In the genomic region with DNA sequence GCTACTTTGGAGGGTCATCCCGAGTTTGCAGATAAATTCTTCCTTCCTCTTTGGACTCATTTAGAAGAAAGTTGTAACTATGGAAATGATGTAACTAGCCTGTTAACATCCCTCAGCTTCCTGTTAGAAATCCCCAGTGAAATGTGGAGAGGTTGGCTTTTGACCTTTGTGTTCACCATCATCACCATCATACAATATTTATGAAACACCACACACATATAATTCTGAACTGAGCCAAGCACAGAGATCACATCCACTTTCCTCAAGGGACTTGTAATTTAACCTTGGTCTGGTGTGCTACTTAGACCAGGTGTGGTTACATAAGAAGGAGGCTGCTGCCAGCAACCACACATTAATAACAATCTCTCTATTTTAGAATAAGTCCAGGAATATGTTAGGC, we compare ENCODE assay signal across 15 cellular contexts. TPM values are rescaled to one million over a fixed set of nuclear protein-coding genes. Genes with fewer than 3 reads are reported as not detected.
A peak's percentile ranks its signal among the peaks of the same experiment; 100 is the strongest.
DNase-seq lines count a peak whose midpoint lies in the region; TF ChIP-seq lines count a peak whose summit lies in the region.
"Had no signal": no experiment of that assay in that cellular context is flagged by ENCODE, and none has a peak within 500 bp of the region (broad histone marks: within the 10 kb centered on the region; RNA-seq: fewer than 3 reads in every experiment).

No MANE protein-coding gene starts in this region.

- H3K27ac ChIP-seq in epithelial cell of prostate, result peak overlapping the region; percentile 98
- no peak overlapping the region for H3K27ac ChIP-seq in sigmoid colon
- H3K27ac ChIP-seq: left ventricle myocardium inferior had no signal

- intact Hi-C loops in sigmoid colon (cut with DNase I), result no loop called here

- no peak for TF ChIP-seq POLR2A in sigmoid colon (IDR thresholded peaks at IDR 0.05)

- H3K27me3 Mint-ChIP-seq in T-helper 2 cell treated with Interferon-gamma antibody and Interleukin-4, amounts not matched to agents 5 μg/mL and 100 μg/mL, for 36 hours (ENCODE audit: low read depth), result no peaks in the 10 kb centered on the region

- H3K36me3 Mint-ChIP-seq in T-helper 2 cell treated with Interferon-gamma antibody and Interleukin-4, amounts not matched to agents 5 μg/mL and 100 μg/mL, for 36 hours (ENCODE audit: low read depth), result no peaks in the 10 kb centered on the region

- no peak overlapping the region for H3K27ac Mint-ChIP-seq in T-helper 2 cell treated with Interferon-gamma antibody and Interleukin-4, amounts not matched to agents 5 μg/mL and 100 μg/mL, for 36 hours

- H3K36me3 ChIP-seq in sigmoid colon (no peaks in the 10 kb centered on the region), H7 (replicated peaks; ENCODE audit: control insufficient read depth, insufficient read depth, low read length) (no peaks in the 10 kb centered on the region)
- H3K36me3 ChIP-seq: left ventricle myocardium inferior had no signal

- no peak overlapping the region for H3K4me3 Mint-ChIP-seq in T-helper 2 cell treated with Interferon-gamma antibody and Interleukin-4, amounts not matched to agents 5 μg/mL and 100 μg/mL, for 36 hours

- no peak for TF ChIP-seq EP300 in sigmoid colon (IDR thresholded peaks at IDR 0.05)

- no peaks in the 10 kb centered on the region for H3K9me3 Mint-ChIP-seq in T-helper 2 cell treated with Interferon-gamma antibody and Interleukin-4, amounts not matched to agents 5 μg/mL and 100 μg/mL, for 36 hours

- H3K4me1 Mint-ChIP-seq in T-helper 2 cell treated with Interferon-gamma antibody and Interleukin-4, amounts not matched to agents 5 μg/mL and 100 μg/mL, for 36 hours (ENCODE audit: low read depth), result no peaks in the 10 kb centered on the region

- no peak for TF ChIP-seq CTCF in sigmoid colon (IDR thresholded peaks at IDR 0.05)

- H3K27me3 ChIP-seq in sigmoid colon, result no peaks in the 10 kb centered on the region
- H3K27me3 ChIP-seq in H7 (ENCODE audit: control insufficient read depth, insufficient read depth, low read length), result no peaks in the 10 kb centered on the region

- peaks cover 0 to 27% (median 17%) of the 10 kb centered on the region in 4 donors for H3K4me1 ChIP-seq in sigmoid colon

- H3K4me3 ChIP-seq in sigmoid colon (no peak overlapping the region), H7 (ENCODE audit: insufficient read depth, low read depth, low read length) (no peak overlapping the region)
- H3K4me3 ChIP-seq: left ventricle myocardium inferior had no signal

- DNase-seq in DMS79 treated with DMSO at 0.1 percent for 48 hours (lab: John Stamatoyannopoulos, UW), result peak; percentile 36
- DNase-seq in MV-4-11 (lab: John Stamatoyannopoulos, UW), result peak; percentile 83
- DNase-seq in epithelial cell of prostate (ENCODE audit: low read depth, low spot score), result no peak
- DNase-seq in sigmoid colon, result peak; percentile 30
- DNase-seq in activated naive CD4-positive, alpha-beta T cell (lab: John Stamatoyannopoulos, UW), result no peak
- no peak for DNase-seq in KG1 (lab: John Stamatoyannopoulos, UW)
- no peak for DNase-seq in T-helper 2 cell treated with Interferon-gamma antibody and Interleukin-4, amounts not matched to agents 5 μg/mL and 100 μg/mL, for 36 hours (ENCODE audit: low spot score)
- DNase-seq in H7, result no peak
- DNase-seq: activated CD4-positive, alpha-beta T cell treated with anti-CD3 and anti-CD28 coated beads, Interleukin-2, amount 50 U/mL, for 1 hour; anterior cingulate cortex; left ventricle myocardium inferior; NCI-H1436; NCI-H510A; T-helper 2 cell had no signal

- WGBS in sigmoid colon, 2 donors, result 39 to 54% methylated on average over 1 of the region's 1 CpG

- H3K9me3 ChIP-seq in sigmoid colon, result no peaks in the 10 kb centered on the region
- H3K9me3 ChIP-seq: left ventricle myocardium inferior had no signal

RNA-seq across cellular contexts. Expression of a gene that starts 2.5 kb away (rescaled TPM):
- under 1 TPM in 2 of 4 donors, not detected in 2; 0.83 to 0.95 TPM for total RNA-seq in sigmoid colon
- polyA plus RNA-seq in sigmoid colon, result under 1 TPM in 1 of 3 donors, not detected in 2; 0.07 TPM
- 0.24 TPM in 1 of 2 replicates, not detected in the other for total RNA-seq in H7 (2014; rRNA removed; shearing (Covaris generic))
- total RNA-seq: left ventricle myocardium inferior had no signal
- polyA plus RNA-seq: neural cell had no signal

Comparison
In these comparisons a context has a peak if more than half of its experiments do, and no peak if none do; other contexts are left out.
1. DNase-seq: peak in DMS79 treated with DMSO at 0.1 percent for 48 hours (single experiment), MV-4-11 (single experiment) and sigmoid colon (single experiment); none in epithelial cell of prostate (single experiment), activated naive CD4-positive, alpha-beta T cell (0 of 4), KG1 (single experiment), T-helper 2 cell treated with Interferon-gamma antibody and Interleukin-4, amounts not matched to agents 5 μg/mL and 100 μg/mL, for 36 hours (single experiment) and H7 (single experiment).